Comparison of ENCODE assay signal across 16 cellular contexts in genomic region chr4:135434936-135435335, GRCh38.
"Had no signal": no experiment of that assay in that cellular context is flagged by ENCODE, and none has a peak within 500 bp of the region (broad histone marks: within the 10 kb centered on the region; RNA-seq: fewer than 3 reads in every experiment).

No MANE protein-coding gene starts in this region.

- H3K27me3 Mint-ChIP-seq: activated CD4-positive, alpha-beta memory T cell treated with anti-CD3 and anti-CD28 coated beads for 36 hours; central memory CD8-positive, alpha-beta T cell; dendritic cell treated with granulocyte-macrophage colony-stimulating factor and Interleukin-4, amounts not matched to agents 40 ng/mL and 50 ng/mL, for 4 days; naive thymus-derived CD8-positive, alpha-beta T cell had no signal

- H3K27me3 ChIP-seq: right atrium auricular region, thyroid gland, vagina had no signal

- H3K36me3 Mint-ChIP-seq: activated CD4-positive, alpha-beta memory T cell treated with anti-CD3 and anti-CD28 coated beads for 36 hours; immature natural killer cell had no signal

- H3K9me3 ChIP-seq: thyroid gland, vagina had no signal

- H3K4me3 ChIP-seq: mucosa of descending colon, right atrium auricular region, skin epidermis, thyroid gland, vagina had no signal

- ATAC-seq: left colon; mucosa of descending colon; naive thymus-derived CD8-positive, alpha-beta T cell had no signal

- H3K36me3 ChIP-seq: right atrium auricular region, thyroid gland, vagina had no signal

- H3K27ac Mint-ChIP-seq: activated CD4-positive, alpha-beta memory T cell treated with anti-CD3 and anti-CD28 coated beads for 36 hours; dendritic cell treated with granulocyte-macrophage colony-stimulating factor and Interleukin-4, amounts not matched to agents 40 ng/mL and 50 ng/mL, for 4 days; immature natural killer cell; naive thymus-derived CD8-positive, alpha-beta T cell; T-helper 2 cell treated with Interferon-gamma antibody and Interleukin-4, amounts not matched to agents 5 μg/mL and 100 μg/mL, for 36 hours had no signal

- H3K4me1 ChIP-seq: right atrium auricular region, thyroid gland, vagina had no signal

- H3K4me1 Mint-ChIP-seq: central memory CD8-positive, alpha-beta T cell; immature natural killer cell; naive thymus-derived CD8-positive, alpha-beta T cell had no signal

- DNase-seq: activated CD4-positive, alpha-beta memory T cell treated with anti-CD3 and anti-CD28 coated beads for 36 hours; activated CD8-positive, alpha-beta memory T cell treated with anti-CD3 and anti-CD28 coated beads, Interleukin-2, amount 50 U/mL, for 4 hours; activated naive CD4-positive, alpha-beta T cell; glutamatergic neuron; immature natural killer cell; left colon; mucosa of descending colon; naive thymus-derived CD8-positive, alpha-beta T cell; posterior cingulate gyrus; thyroid gland had no signal

- H3K27ac ChIP-seq: right atrium auricular region, skin epidermis, thyroid gland, vagina had no signal

- H3K4me3 Mint-ChIP-seq: activated CD4-positive, alpha-beta memory T cell treated with anti-CD3 and anti-CD28 coated beads for 36 hours; central memory CD8-positive, alpha-beta T cell; dendritic cell treated with granulocyte-macrophage colony-stimulating factor and Interleukin-4, amounts not matched to agents 40 ng/mL and 50 ng/mL, for 4 days; immature natural killer cell; naive thymus-derived CD8-positive, alpha-beta T cell; T-helper 2 cell treated with Interferon-gamma antibody and Interleukin-4, amounts not matched to agents 5 μg/mL and 100 μg/mL, for 36 hours had no signal
